ENCODE assay signal across 8 cellular contexts in the genomic region with DNA sequence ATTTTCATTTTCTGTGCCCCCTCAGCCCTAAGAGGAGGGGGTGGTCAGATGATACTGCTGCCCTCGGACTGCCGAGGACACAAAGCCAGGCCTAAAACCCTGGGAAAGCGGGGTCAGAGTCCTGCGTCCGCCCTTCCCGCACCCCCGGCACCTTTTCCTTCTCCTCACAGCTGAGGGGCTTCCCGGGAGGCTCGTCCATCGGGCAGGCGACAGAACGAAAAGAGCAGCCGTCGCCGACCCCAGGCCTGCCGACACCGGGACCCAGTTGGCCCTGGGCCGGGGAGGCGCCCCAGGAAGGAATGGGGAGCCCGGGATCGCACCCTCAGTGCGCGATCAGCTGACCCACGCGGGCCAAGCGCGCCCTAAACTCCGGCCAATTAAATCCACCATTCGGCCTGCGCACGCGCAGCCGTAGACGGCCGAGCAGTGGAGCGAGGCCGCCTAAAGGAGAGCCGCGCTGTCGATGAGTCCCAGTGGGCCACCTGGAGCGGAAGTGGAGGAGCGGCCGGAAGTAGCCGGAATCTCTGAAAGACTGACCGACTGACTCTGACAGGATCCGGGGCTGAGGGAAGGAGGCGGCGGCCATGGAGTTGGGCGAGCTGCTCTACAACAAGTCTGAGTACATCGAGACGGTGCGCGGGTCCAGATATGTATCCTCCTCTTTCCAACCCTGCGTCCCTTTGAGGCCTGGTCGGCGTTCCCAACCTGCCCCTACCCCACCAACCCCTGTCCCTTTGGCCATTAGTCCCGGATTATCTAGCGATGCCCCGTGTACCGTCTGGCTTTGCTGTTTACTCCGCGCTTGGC. TPM values are rescaled to one million over a fixed set of nuclear protein-coding genes. Genes with fewer than 3 reads are reported as not detected.
DNase-seq lines count a peak whose midpoint lies in the region; ATAC-seq, FAIRE-seq and TF ChIP-seq lines count a peak whose summit lies in the region.

Gene DCTN5, plus strand, starts transcription at position 508 of the 807 bp plus-strand sequence. Its CDS starts 77 bp downstream, at position 585.
Gene PALB2, minus strand, starts transcription at position 352 of the 807 bp plus-strand sequence. Its CDS starts 153 bp downstream, at position 199.

- ATAC-seq in memory B cell (ENCODE audit: low read depth): peak; percentile 96

- POLR2A ChIA-PET in H1 (lab: Charles Lee; ENCODE audit: partially characterized antibody): interaction anchor here (0.7 to 3.2 kb wide), 21 partner anchors 8 to 132 kb away, joined by 3 to 32 read pairs (median 3); partner anchors contain the start of genes EARS2, PLK1 and UBFD1

- H3K27me3 Mint-ChIP-seq in memory B cell: no peaks in the 10 kb centered on the region

- H3K36me3 ChIP-seq in H1 (ENCODE audit: control insufficient read depth in 2 of 4, insufficient read depth in 4 of 4, low read length in 3 of 4): peaks cover 7 to 32% (median 15%) of the 10 kb centered on the region in 4 experiments

- no peak within 1 kb of the TSS for H2AK5ac ChIP-seq in H1 (ENCODE audit: low read depth, low read length)

- H3K79me1 ChIP-seq in H1 (ENCODE audit: low read depth, low read length): no peaks in the 10 kb centered on the region; the same call in 1 of the 2 replicates

- no peak within 1 kb of the TSS for H2BK15ac ChIP-seq in H1 (ENCODE audit: low read length)

- peak within 1 kb of the TSS; percentile 97 for H4K8ac ChIP-seq in H1 (ENCODE audit: extremely low read depth, insufficient read depth, low read length)

- WGBS in H1 (ENCODE audit: extremely low coverage in 1 of 2, insufficient coverage in 1 of 2, insufficient read length in 1 of 2, insufficient replicate concordance in 2 of 2, low coverage in 1 of 2, low lambda C conversion rate in 2 of 2, missing lambda C conversion rate in 1 of 2), 2 experiments: 3% methylated on average over 54 of the region's 62 CpGs; no CpG with 5 or more reads in 1 of the 2 experiments

- no peak within 1 kb of the TSS for H3K23ac ChIP-seq in H1 (ENCODE audit: insufficient read length)

- H3K14ac ChIP-seq in H1 (ENCODE audit: insufficient read length): no peak within 1 kb of the TSS

- peak within 1 kb of the TSS; percentile 85 for H4K5ac ChIP-seq in H1 (ENCODE audit: insufficient read length, low read depth, low read length)

- peak within 1 kb of the TSS; percentile 68 to 96 (median 90) for H3K9ac ChIP-seq in H1 (replicated peaks in 1 of 4; ENCODE audit: extremely low read depth in 1 of 4, low read depth in 3 of 4, low read length in 3 of 4)

- H3K23me2 ChIP-seq in H1 (ENCODE audit: low read depth, low read length): peaks cover 4% of the 10 kb centered on the region; the same call in 1 of the 2 replicates

- H3K4me3 ChIP-seq in H1 (ENCODE audit: extremely low read depth in 1 of 4, insufficient read depth in 2 of 4, low read depth in 3 of 4, low read length in 4 of 4): peak within 1 kb of the TSS; percentile 83 to 99 (median 96)

- peaks cover 0 to 3% of the 10 kb centered on the region in 2 experiments for H4K20me1 ChIP-seq in H1 (replicated peaks in 1 of 2; ENCODE audit: control insufficient read depth in 1 of 2, insufficient read depth in 2 of 2, low read length in 2 of 2)

- peak within 1 kb of the TSS; percentile 47; the same call in 1 of the 2 replicates for H2AFZ ChIP-seq in H1 (ENCODE audit: low read length)

- TF ChIP-seq CTCF in GM20000 (IDR thresholded peaks at IDR 0.05; ENCODE audit: extremely low read depth, missing control alignments) (no peak), H1 (IDR thresholded peaks at IDR 0.05; ENCODE audit: control extremely low read depth in 1 of 3, insufficient read depth in 1 of 3, low read depth in 1 of 3, low read length in 3 of 3) (peak in 1 of 3 experiments; percentile 10; a peak in 1 of 4 replicates)

- peak within 1 kb of the TSS; percentile 83 for H4K91ac ChIP-seq in H1 (replicated peaks; ENCODE audit: insufficient read length, low read length)

- H2BK20ac ChIP-seq in H1 (ENCODE audit: low read length): no peak within 1 kb of the TSS

- peak; percentile 73 to 86 for TF ChIP-seq POLR2A in H1 (IDR thresholded peaks at IDR 0.05; ENCODE audit: control extremely low read depth in 1 of 2, low read depth in 2 of 2, low read length in 2 of 2)

- no peak for TF ChIP-seq RAD21 in H1 (IDR thresholded peaks at IDR 0.05 in 1 of 2, conservative IDR thresholded peaks at IDR 0.05 in 1 of 2; ENCODE audit: low read depth in 2 of 2, low read length in 2 of 2)

- peak within 1 kb of the TSS; percentile 57 for H3K4ac ChIP-seq in H1 (replicated peaks; ENCODE audit: insufficient read length, low read depth, low read length)

- CTCF ChIA-PET in H1 (lab: Charles Lee; ENCODE audit: partially characterized antibody): interaction anchor here (1.2 to 2.3 kb wide), 3 partner anchors 8 to 43 kb away, joined by 3 to 5 read pairs (median 3); partner anchors contain the start of gene PLK1

- FAIRE-seq in H1 (lab: Jason Lieb, UNC): no peak

- TF ChIP-seq EP300 in H1 (IDR thresholded peaks at IDR 0.05; ENCODE audit: borderline replicate concordance in 1 of 2, low read depth in 2 of 2, low read length in 2 of 2): no peak; a peak in 1 of 3 replicates

- peak within 1 kb of the TSS; percentile 85 for H3K27ac ChIP-seq in H1 (ENCODE audit: low read depth, low read length)

- H3K9me3 ChIP-seq in H1 (ENCODE audit: insufficient read depth in 2 of 2, low read depth in 1 of 2, low read length in 1 of 2): no peaks in the 10 kb centered on the region

- peaks cover 0 to 9% (median 1%) of the 10 kb centered on the region in 4 experiments; a peak in 3 of 7 replicates for H3K4me1 ChIP-seq in H1 (replicated peaks in 1 of 4; ENCODE audit: control insufficient read depth in 3 of 4, insufficient read depth in 4 of 4, low read length in 3 of 4)

- H3K56ac ChIP-seq in H1 (replicated peaks; ENCODE audit: insufficient read length, low read depth, low read length): peak within 1 kb of the TSS; percentile 94

- peaks cover 26% of the 10 kb centered on the region for H3K4me1 Mint-ChIP-seq in memory B cell

- peak within 1 kb of the TSS; percentile 47 for H2BK120ac ChIP-seq in H1 (replicated peaks; ENCODE audit: low read depth, low read length)

- H2BK5ac ChIP-seq in H1 (ENCODE audit: low read depth, low read length): peak within 1 kb of the TSS; percentile 86

- H3K27ac Mint-ChIP-seq in memory B cell: peak within 1 kb of the TSS; percentile 96

- no peaks in the 10 kb centered on the region for H3K27me3 ChIP-seq in H1 (replicated peaks in 1 of 4; ENCODE audit: control insufficient read depth in 3 of 4, extremely low read depth in 1 of 4, insufficient read depth in 3 of 4, low read length in 3 of 4)

- peak within 1 kb of the TSS; percentile 79 to 81 for H3K4me2 ChIP-seq in H1 (ENCODE audit: insufficient read depth in 1 of 2, low read depth in 2 of 2, low read length in 2 of 2)

- peak; percentile 81 for DNase-seq in CMK (ENCODE audit: low read depth)
- DNase-seq in GM20000 (ENCODE audit: low spot score): peak; percentile 94
- peak; percentile 95 for DNase-seq in HT-29 (ENCODE audit: low spot score)
- peak; percentile 93 to 95 for DNase-seq in NOMO-1 (lab: John Stamatoyannopoulos, UW; ENCODE audit: unreplicated experiment in 2 of 2)
- peak; percentile 73 to 75 for DNase-seq in activated CD8-positive, alpha-beta memory T cell treated with anti-CD3 and anti-CD28 coated beads for 4 hours (ENCODE audit: low read depth in 2 of 2)
- DNase-seq in H1 (ENCODE audit: low read depth in 1 of 2, low spot score in 2 of 2): peak; percentile 75 to 88
- peak; percentile 71 to 76 for DNase-seq in memory B cell (ENCODE audit: low spot score in 2 of 2)
- DNase-seq in stimulated activated CD8-positive, alpha-beta memory T cell treated with anti-CD3 and anti-CD28 coated beads, Interleukin-12 subunit alpha, Interleukin-12 subunit beta, amount 100 ng/mL, for 24 hours (ENCODE audit: extremely low read depth): peak; percentile 76

- H2BK12ac ChIP-seq in H1 (ENCODE audit: low read depth, low read length): no peak within 1 kb of the TSS; the same call in 1 of the 2 replicates

- H3K79me2 ChIP-seq in H1 (ENCODE audit: control insufficient read depth in 1 of 2, insufficient read depth in 2 of 2, low read length in 2 of 2): peaks cover 0 to 41% of the 10 kb centered on the region in 2 experiments; a peak in 2 of 4 replicates

- H3K18ac ChIP-seq in H1 (ENCODE audit: extremely low read depth, low read length): peak within 1 kb of the TSS; percentile 75

- H3K4me3 Mint-ChIP-seq in memory B cell: peak within 1 kb of the TSS; percentile 99

- no peaks in the 10 kb centered on the region for H3K9me3 Mint-ChIP-seq in memory B cell

- H3K36me3 Mint-ChIP-seq in memory B cell: peaks cover 16% of the 10 kb centered on the region

TF ChIP-seq in H1, 55 proteins besides CTCF, POLR2A, EP300 and RAD21 (continues in another document):
- TF ChIP-seq RFX5 (IDR thresholded peaks at IDR 0.05; ENCODE audit: borderline replicate concordance, low read depth, low read length): 0 out of 2 replicates have a peak, but pooled peaks have one; percentile 5
- TF ChIP-seq HDAC6 (IDR thresholded peaks at IDR 0.05; ENCODE audit: low read depth, low read length): no peak
- TF ChIP-seq BCL11A (IDR thresholded peaks at IDR 0.05; ENCODE audit: low read depth in 2 of 2, low read length in 2 of 2): no peak
- TF ChIP-seq JUND (IDR thresholded peaks at IDR 0.05; ENCODE audit: low read length): no peak
- peak; percentile 93 to 96 for TF ChIP-seq SIN3A (conservative IDR thresholded peaks at IDR 0.05 in 1 of 2, IDR thresholded peaks at IDR 0.05 in 1 of 2; ENCODE audit: low read depth in 1 of 2, low read length in 2 of 2)

RNA-seq across cellular contexts. Expression of gene DCTN5, which starts in this region (rescaled TPM):
- 38.5 and 51.3 TPM in 2 replicates for total RNA-seq in HT-29 (2014; rRNA removed; shearing (Covaris generic))
- total RNA-seq in H1 (2021; fragmentation: NEBNext Ultra II Directional; extraction: Animal tissue kit (Norgen Biotek cat#: 25700)): 74.0 and 75.6 TPM in 2 replicates
- 28.6 and 36.0 TPM in 2 replicates for polyA plus RNA-seq in H1 (2011; rRNA removed)
- 55.0 TPM for polyA plus RNA-seq in H1 (2011; cell fraction: cytosol; rRNA removed)
- 22.7 TPM for polyA plus RNA-seq in H1 (2011; cell fraction: nucleus; rRNA removed)
- 48.8 to 77.9 TPM (median 54.7 TPM) in 4 replicates for polyA plus RNA-seq in H1 (2012, experiment 1 of 2)
- polyA plus RNA-seq in H1 (2012, experiment 2 of 2): 17.4 TPM
- polyA plus RNA-seq in H1 (2013, experiment 1 of 2): 25.9 TPM
- 24.9 TPM for polyA plus RNA-seq in H1 (2013, experiment 2 of 2)
- polyA minus RNA-seq in H1 (2011; rRNA and poly(A)+ RNA removed): 104 and 170 TPM in 2 replicates
- polyA minus RNA-seq in H1 (2011; cell fraction: cytosol; rRNA and poly(A)+ RNA removed): 41.8 TPM
- polyA minus RNA-seq in H1 (2011; cell fraction: nucleus; rRNA and poly(A)+ RNA removed): 31.7 TPM

RNA-seq across cellular contexts. Expression of gene PALB2, which starts in this region (rescaled TPM):
- 7.0 and 7.9 TPM in 2 replicates for total RNA-seq in HT-29 (2014; rRNA removed; shearing (Covaris generic))
- 28.6 and 33.1 TPM in 2 replicates for total RNA-seq in H1 (2021; fragmentation: NEBNext Ultra II Directional; extraction: Animal tissue kit (Norgen Biotek cat#: 25700))
- 9.6 and 12.5 TPM in 2 replicates for polyA plus RNA-seq in H1 (2011; rRNA removed)
- 15.1 TPM for polyA plus RNA-seq in H1 (2011; cell fraction: cytosol; rRNA removed)
- polyA plus RNA-seq in H1 (2011; cell fraction: nucleus; rRNA removed): 8.8 TPM
- 11.8 to 20.4 TPM (median 14.1 TPM) in 4 replicates for polyA plus RNA-seq in H1 (2012, experiment 1 of 2)
- polyA plus RNA-seq in H1 (2012, experiment 2 of 2): 2.8 TPM
- 20.7 TPM for polyA plus RNA-seq in H1 (2013, experiment 1 of 2)
- 18.1 TPM for polyA plus RNA-seq in H1 (2013, experiment 2 of 2)
- 24.9 and 27.2 TPM in 2 replicates for polyA minus RNA-seq in H1 (2011; rRNA and poly(A)+ RNA removed)
- polyA minus RNA-seq in H1 (2011; cell fraction: cytosol; rRNA and poly(A)+ RNA removed): 12.1 TPM
- polyA minus RNA-seq in H1 (2011; cell fraction: nucleus; rRNA and poly(A)+ RNA removed): 30.0 TPM

Comparison
In these comparisons a context has a peak if more than half of its experiments do, and no peak if none do; other contexts are left out.
1. Peak in every context shown above with its lines: DNase-seq, ATAC-seq, H3K4me3 ChIP-seq and H3K27ac ChIP-seq.